Comparison of ENCODE assay signal across 40 cellular contexts in genomic region chr2:71136174-71136573, GRCh38.
"Had no signal": no experiment of that assay in that cellular context is flagged by ENCODE, and none has a peak within 500 bp of the region (broad histone marks: within the 10 kb centered on the region; RNA-seq: fewer than 3 reads in every experiment).

No MANE protein-coding gene starts in this region.

- H3K4me3 Mint-ChIP-seq: activated naive CD4-positive, alpha-beta T cell treated with anti-CD3 and anti-CD28 coated beads for 36 hours; activated naive CD4-positive, alpha-beta T cell treated with anti-CD3 and anti-CD28 coated beads, Interleukin-2, amount 10 ng/mL, durations not matched to agents 7 days and 5 days; activated naive CD4-positive, alpha-beta T cell treated with anti-CD3 and anti-CD28 coated beads, Interleukin-2, amount 50 U/mL, for 24 hours; activated naive CD8-positive, alpha-beta T cell; activated naive CD8-positive, alpha-beta T cell treated with anti-CD3 and anti-CD28 coated beads for 36 hours; activated naive CD8-positive, alpha-beta T cell treated with anti-CD3 and anti-CD28 coated beads, Interleukin-2, amount 10 ng/mL, durations not matched to agents 7 days and 5 days; activated naive CD8-positive, alpha-beta T cell treated with anti-CD3 and anti-CD28 coated beads, Interleukin-2, amount 50 U/mL, for 24 hours; activated T-cell treated with anti-CD3 and anti-CD28 coated beads, Interleukin-2, amount 50 U/mL, for 24 hours; activated T-cell treated with anti-CD3 and anti-CD28 coated beads, Interleukin-2, amount 50 U/mL, for 4 hours; activated T-cell treated with anti-CD3 and anti-CD28 coated beads, Interleukin-2, amount 50 U/mL, for 72 hours; activated T-helper 1 cell treated with anti-CD3 and anti-CD28 coated beads, Interleukin-12 subunit alpha, Interleukin-12 subunit beta, Interleukin-2, Interleukin-4 antibody, amounts not matched to agents 30 ng/mL and 10 ng/mL and 1 ng/mL, durations not matched to agents 14 hours and 24 hours and 36 hours; activated T-helper 17 cell treated with anti-CD3 and anti-CD28 coated beads, Interleukin-2, amount 50 U/mL, for 72 hours; central memory CD8-positive, alpha-beta T cell had no signal

- H3K27me3 Mint-ChIP-seq: activated naive CD4-positive, alpha-beta T cell treated with anti-CD3 and anti-CD28 coated beads, Interleukin-2, amount 10 ng/mL, durations not matched to agents 7 days and 5 days; activated naive CD4-positive, alpha-beta T cell treated with anti-CD3 and anti-CD28 coated beads, Interleukin-2, amount 50 U/mL, for 24 hours; activated naive CD8-positive, alpha-beta T cell; activated naive CD8-positive, alpha-beta T cell treated with anti-CD3 and anti-CD28 coated beads for 36 hours; activated naive CD8-positive, alpha-beta T cell treated with anti-CD3 and anti-CD28 coated beads, Interleukin-2, amount 10 ng/mL, durations not matched to agents 7 days and 5 days; activated naive CD8-positive, alpha-beta T cell treated with anti-CD3 and anti-CD28 coated beads, Interleukin-2, amount 50 U/mL, for 24 hours; activated T-cell treated with anti-CD3 and anti-CD28 coated beads, Interleukin-2, amount 50 U/mL, for 24 hours; activated T-helper 17 cell treated with anti-CD3 and anti-CD28 coated beads, Interleukin-2, amount 50 U/mL, for 72 hours; brain; central memory CD8-positive, alpha-beta T cell had no signal

- H3K4me1 Mint-ChIP-seq: activated naive CD4-positive, alpha-beta T cell treated with anti-CD3 and anti-CD28 coated beads, Interleukin-2, amount 10 ng/mL, durations not matched to agents 7 days and 5 days; activated naive CD8-positive, alpha-beta T cell treated with anti-CD3 and anti-CD28 coated beads, Interleukin-2, amount 10 ng/mL, durations not matched to agents 7 days and 5 days; activated naive CD8-positive, alpha-beta T cell treated with anti-CD3 and anti-CD28 coated beads, Interleukin-2, amount 50 U/mL, for 24 hours; activated T-helper 17 cell treated with anti-CD3 and anti-CD28 coated beads, Interleukin-2, amount 50 U/mL, for 72 hours; brain; central memory CD8-positive, alpha-beta T cell had no signal

- H3K36me3 ChIP-seq: breast epithelium had no signal

- ATAC-seq: activated naive CD4-positive, alpha-beta T cell treated with anti-CD3 and anti-CD28 coated beads, Interleukin-2, amount 50 U/mL, for 72 hours; activated naive CD8-positive, alpha-beta T cell treated with anti-CD3 and anti-CD28 coated beads, Interleukin-2, amount 50 U/mL, for 24 hours; activated T-cell treated with anti-CD3 and anti-CD28 coated beads, Interleukin-2, amount 50 U/mL, for 4 hours; activated T-cell treated with anti-CD3 and anti-CD28 coated beads, Interleukin-2, amount 50 U/mL, for 72 hours; activated T-helper 17 cell treated with anti-CD3 and anti-CD28 coated beads, Interleukin-2, amount 50 U/mL, for 72 hours; body of pancreas had no signal

- DNase-seq: activated effector memory CD4-positive, alpha-beta T cell treated with anti-CD3 and anti-CD28 coated beads, Interleukin-2, amount 50 U/mL, for 16 hours; activated effector memory CD4-positive, alpha-beta T cell treated with Interleukin-2 at 50 U/mL for 16 hours; activated gamma-delta T cell; activated gamma-delta T cell treated with Interleukin-2 at 50 U/mL for 16 hours; activated naive CD4-positive, alpha-beta T cell; activated naive CD4-positive, alpha-beta T cell treated with anti-CD3 and anti-CD28 coated beads for 36 hours; activated naive CD4-positive, alpha-beta T cell treated with anti-CD3 and anti-CD28 coated beads, Interleukin-2, amount 10 ng/mL, durations not matched to agents 7 days and 5 days; activated naive CD4-positive, alpha-beta T cell treated with anti-CD3 and anti-CD28 coated beads, Interleukin-2, amount 50 U/mL, for 16 hours; activated naive CD4-positive, alpha-beta T cell treated with Interleukin-2 at 50 U/mL for 16 hours; activated naive CD8-positive, alpha-beta T cell treated with anti-CD3 and anti-CD28 coated beads for 36 hours; activated naive CD8-positive, alpha-beta T cell treated with anti-CD3 and anti-CD28 coated beads, Interleukin-2, amount 10 ng/mL, durations not matched to agents 7 days and 5 days; activated naive CD8-positive, alpha-beta T cell treated with anti-CD3 and anti-CD28 coated beads, Interleukin-2, amount 50 U/mL, for 24 hours; activated T-cell treated with anti-CD3 and anti-CD28 coated beads, Interleukin-2, amount 50 U/mL, for 1 hour; activated T-cell treated with anti-CD3 and anti-CD28 coated beads, Interleukin-2, amount 50 U/mL, for 24 hours; activated T-cell treated with anti-CD3 and anti-CD28 coated beads, Interleukin-2, amount 50 U/mL, for 4 hours; activated T-cell treated with anti-CD3 and anti-CD28 coated beads, Interleukin-2, amount 50 U/mL, for 48 hours; activated T-cell treated with anti-CD3 and anti-CD28 coated beads, Interleukin-2, amount 50 U/mL, for 72 hours; adrenal gland; amniotic stem cell; amygdala; anterior cingulate cortex; aorta; body of pancreas; brain microvascular endothelial cell; caudate nucleus; central memory CD4-positive, alpha-beta T cell; cerebellar nuclear complex had no signal

- FAIRE-seq: astrocyte, bronchial epithelial cell had no signal

- H3K4me3 ChIP-seq: adrenal gland, ascending aorta, body of pancreas, breast epithelium, cardiac muscle cell had no signal

- H3K27me3 ChIP-seq: adrenal gland, ascending aorta, body of pancreas, brain microvascular endothelial cell, breast epithelium, cardiac muscle cell had no signal

- H3K9me3 ChIP-seq: adrenal gland, ascending aorta, body of pancreas, breast epithelium had no signal

- H3K27ac Mint-ChIP-seq: activated naive CD4-positive, alpha-beta T cell treated with anti-CD3 and anti-CD28 coated beads for 36 hours; activated naive CD4-positive, alpha-beta T cell treated with anti-CD3 and anti-CD28 coated beads, Interleukin-2, amount 10 ng/mL, durations not matched to agents 7 days and 5 days; activated naive CD4-positive, alpha-beta T cell treated with anti-CD3 and anti-CD28 coated beads, Interleukin-2, amount 50 U/mL, for 24 hours; activated naive CD4-positive, alpha-beta T cell treated with anti-CD3 and anti-CD28 coated beads, Interleukin-2, amount 50 U/mL, for 72 hours; activated naive CD8-positive, alpha-beta T cell; activated naive CD8-positive, alpha-beta T cell treated with anti-CD3 and anti-CD28 coated beads for 36 hours; activated naive CD8-positive, alpha-beta T cell treated with anti-CD3 and anti-CD28 coated beads, Interleukin-2, amount 10 ng/mL, durations not matched to agents 7 days and 5 days; activated naive CD8-positive, alpha-beta T cell treated with anti-CD3 and anti-CD28 coated beads, Interleukin-2, amount 50 U/mL, for 24 hours; activated T-cell treated with anti-CD3 and anti-CD28 coated beads, Interleukin-2, amount 50 U/mL, for 24 hours; activated T-helper 1 cell treated with anti-CD3 and anti-CD28 coated beads, Interleukin-12 subunit alpha, Interleukin-12 subunit beta, Interleukin-2, Interleukin-4 antibody, amounts not matched to agents 30 ng/mL and 10 ng/mL and 1 ng/mL, durations not matched to agents 14 hours and 24 hours and 36 hours; activated T-helper 17 cell treated with anti-CD3 and anti-CD28 coated beads, Interleukin-2, amount 50 U/mL, for 72 hours; activated T-helper 2 cell treated with anti-CD3 and anti-CD28 coated beads, Interferon-gamma antibody, Interleukin-2, Interleukin-4, amounts not matched to agents 10 μg/mL and 5 μg/mL and 100 μg/mL, durations not matched to agents 14 hours and 24 hours and 36 hours; brain had no signal

- H3K27ac ChIP-seq: adrenal gland, ascending aorta, body of pancreas, brain microvascular endothelial cell, breast epithelium, cardiac muscle cell had no signal

- H3K9me3 Mint-ChIP-seq: activated naive CD4-positive, alpha-beta T cell treated with anti-CD3 and anti-CD28 coated beads for 36 hours; activated naive CD4-positive, alpha-beta T cell treated with anti-CD3 and anti-CD28 coated beads, Interleukin-2, amount 10 ng/mL, durations not matched to agents 7 days and 5 days; activated naive CD4-positive, alpha-beta T cell treated with anti-CD3 and anti-CD28 coated beads, Interleukin-2, amount 50 U/mL, for 24 hours; activated naive CD4-positive, alpha-beta T cell treated with anti-CD3 and anti-CD28 coated beads, Interleukin-2, amount 50 U/mL, for 72 hours; activated naive CD8-positive, alpha-beta T cell treated with anti-CD3 and anti-CD28 coated beads for 36 hours; activated naive CD8-positive, alpha-beta T cell treated with anti-CD3 and anti-CD28 coated beads, Interleukin-2, amount 10 ng/mL, durations not matched to agents 7 days and 5 days; activated naive CD8-positive, alpha-beta T cell treated with anti-CD3 and anti-CD28 coated beads, Interleukin-2, amount 50 U/mL, for 24 hours; activated T-cell treated with anti-CD3 and anti-CD28 coated beads, Interleukin-2, amount 50 U/mL, for 24 hours; activated T-cell treated with anti-CD3 and anti-CD28 coated beads, Interleukin-2, amount 50 U/mL, for 4 hours; activated T-cell treated with anti-CD3 and anti-CD28 coated beads, Interleukin-2, amount 50 U/mL, for 72 hours; activated T-helper 1 cell treated with anti-CD3 and anti-CD28 coated beads, Interleukin-12 subunit alpha, Interleukin-12 subunit beta, Interleukin-2, Interleukin-4 antibody, amounts not matched to agents 30 ng/mL and 10 ng/mL and 1 ng/mL, durations not matched to agents 14 hours and 24 hours and 36 hours; activated T-helper 17 cell treated with anti-CD3 and anti-CD28 coated beads, Interleukin-2, amount 50 U/mL, for 72 hours; activated T-helper 2 cell treated with anti-CD3 and anti-CD28 coated beads, Interferon-gamma antibody, Interleukin-2, Interleukin-4, amounts not matched to agents 10 μg/mL and 5 μg/mL and 100 μg/mL, durations not matched to agents 14 hours and 24 hours and 36 hours; brain; central memory CD8-positive, alpha-beta T cell had no signal

- H3K4me1 ChIP-seq: breast epithelium had no signal
